In the genomic region with DNA sequence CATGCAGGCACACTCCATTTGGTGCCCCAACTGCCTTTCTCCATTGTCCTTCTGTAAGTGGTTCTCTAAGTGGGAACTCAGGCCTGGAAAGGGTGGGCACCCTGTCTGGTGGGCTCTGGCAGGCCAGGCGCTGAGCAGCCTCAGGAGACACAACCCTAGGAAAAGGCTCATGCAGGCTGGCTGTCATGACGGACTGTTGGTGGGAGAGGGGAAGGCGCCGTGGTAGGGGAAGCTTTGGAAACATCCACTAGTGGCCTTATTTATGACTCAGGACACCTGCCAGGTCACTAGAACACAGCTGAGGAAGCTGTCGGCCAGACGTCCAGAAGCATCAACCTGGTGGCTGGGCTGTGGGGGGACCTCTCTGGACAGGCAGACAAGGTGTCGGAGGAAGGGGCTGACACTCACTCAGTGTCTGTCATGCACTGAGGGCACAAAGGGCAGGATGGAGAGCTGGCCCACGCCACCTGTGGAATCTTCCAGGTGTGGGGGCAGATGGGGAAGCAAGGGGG, we compare ENCODE assay signal across 12 cellular contexts.
DNase-seq lines count a peak whose midpoint lies in the region; ATAC-seq and TF ChIP-seq lines count a peak whose summit lies in the region.
"Had no signal": no experiment of that assay in that cellular context is flagged by ENCODE, and none has a peak within 500 bp of the region (broad histone marks: within the 10 kb centered on the region; RNA-seq: fewer than 3 reads in every experiment).

No MANE protein-coding gene starts in this region.

- intact Hi-C loops in IMR-90 (cut with micrococcal nuclease): no loop called here
- intact Hi-C loops in A673 (cut with micrococcal nuclease; ENCODE audit: unreplicated experiment): no loop called here

- H3K27ac ChIP-seq in IMR-90 (ENCODE audit: insufficient read depth, low read length) (no peak overlapping the region), epithelial cell of prostate (peak overlapping the region; percentile 57), A673 (ENCODE audit: low read depth, low read length, poor library complexity, severe bottlenecking) (no peak overlapping the region)
- H3K27ac ChIP-seq: brain microvascular endothelial cell, SJCRH30 had no signal

- no peak for ATAC-seq in IMR-90 (ENCODE audit: low read depth)
- no peak for ATAC-seq in GM19395 (IDR thresholded peaks at IDR 0.05; ENCODE audit: unreplicated experiment)

- no peaks in the 10 kb centered on the region for H3K9me3 ChIP-seq in IMR-90 (ENCODE audit: control insufficient read depth, insufficient read depth, low read length)
- no peaks in the 10 kb centered on the region for H3K9me3 ChIP-seq in A673 (ENCODE audit: low read depth, low read length, poor library complexity, severe bottlenecking)
- H3K9me3 ChIP-seq: SJCRH30 had no signal

- DNase-seq in DMS53 (lab: John Stamatoyannopoulos, UW) (peak; percentile 62), DMS53 treated with DMSO at 0.1 percent for 48 hours (lab: John Stamatoyannopoulos, UW; ENCODE audit: unreplicated experiment) (no peak), IMR-90 (no peak), epithelial cell of prostate (ENCODE audit: low read depth, low spot score) (no peak), progenitor cell of endocrine pancreas (ENCODE audit: low spot score, unreplicated experiment) (no peak), A673 (ENCODE audit: low spot score) (no peak), NCI-H1105 (lab: John Stamatoyannopoulos, UW) (no peak)
- DNase-seq: activated CD4-positive, alpha-beta T cell treated with anti-CD3 and anti-CD28 coated beads, Interleukin-2, amount 50 U/mL, for 4 hours; brain microvascular endothelial cell; erythroblast; SJCRH30 had no signal

- peak overlapping the region; percentile 45; the same call in 1 of the 2 replicates for H3K18ac ChIP-seq in IMR-90 (ENCODE audit: low read depth, low read length)

- no peaks in the 10 kb centered on the region for H3K4me1 Mint-ChIP-seq in progenitor cell of endocrine pancreas (ENCODE audit: low read depth)

- BruUV-seq in IMR-90 (replicated peaks; lab: Mats Ljungman, UMichigan) (no TSS peak), A673 (replicated peaks; lab: Mats Ljungman, UMichigan) (no TSS peak)

- CTCF ChIA-PET in IMR-90 (lab: Yijun Ruan, JAX): no interaction called here
- CTCF ChIA-PET in A673 (lab: Charles Lee): no interaction called here

- H2BK120ac ChIP-seq in IMR-90 (ENCODE audit: low read depth, low read length): no peak overlapping the region

- dilution Hi-C loops in IMR-90 (cut with HindIII; ENCODE audit: low sequenced_read_pairs, unreplicated experiment): no loop called here

- in situ Hi-C loops in IMR-90 (cut with MboI; ENCODE audit: low sequenced_read_pairs): no loop called here

- H3K36me3 ChIP-seq in IMR-90 (ENCODE audit: control insufficient read depth, insufficient read depth, low read length) (no peaks in the 10 kb centered on the region), A673 (ENCODE audit: insufficient read depth, low read length, poor library complexity, severe bottlenecking) (no peaks in the 10 kb centered on the region)
- H3K36me3 ChIP-seq: brain microvascular endothelial cell, SJCRH30 had no signal

- no peak overlapping the region for H2BK20ac ChIP-seq in IMR-90 (ENCODE audit: low read depth, low read length)

- no peak for TF ChIP-seq RAD21 in IMR-90 (IDR thresholded peaks at IDR 0.05; ENCODE audit: low read length)

- no peak overlapping the region for H3K4me2 ChIP-seq in IMR-90 (ENCODE audit: low read depth, low read length)

- peak overlapping the region; percentile 80 for H2AK5ac ChIP-seq in IMR-90 (ENCODE audit: low read depth, low read length)

- WGBS in IMR-90 (ENCODE audit: extremely low coverage in 2 of 2, insufficient read length in 1 of 2), 2 experiments: 89% methylated on average over 4 of the region's 8 CpGs; no CpG with 5 or more reads in 1 of the 2 experiments

- peak overlapping the region; percentile 16; the same call in 1 of the 2 replicates for H4K91ac ChIP-seq in IMR-90 (ENCODE audit: insufficient read depth, low read depth, low read length)

- H3K4me1 ChIP-seq in IMR-90 (ENCODE audit: control insufficient read depth, insufficient read depth, low read length) (peaks cover 25% of the 10 kb centered on the region), A673 (ENCODE audit: insufficient read depth, low read length, poor library complexity, severe bottlenecking) (peaks cover 19% of the 10 kb centered on the region)

- peak overlapping the region; percentile 79 for H2AK9ac ChIP-seq in IMR-90 (replicated peaks; ENCODE audit: low read depth, low read length, poor library complexity)

- no peak overlapping the region for H3K56ac ChIP-seq in IMR-90 (ENCODE audit: extremely low read depth, insufficient read depth, low read length)

- no peaks in the 10 kb centered on the region for H3K27me3 ChIP-seq in IMR-90 (ENCODE audit: control insufficient read depth, insufficient read depth, low read length)
- H3K27me3 ChIP-seq in A673 (replicated peaks; ENCODE audit: insufficient read depth, low read depth, low read length, poor library complexity): no peaks in the 10 kb centered on the region
- H3K27me3 ChIP-seq: brain microvascular endothelial cell, SJCRH30 had no signal

- H2AFZ ChIP-seq in IMR-90 (replicated peaks; ENCODE audit: low read length, poor library complexity): no peak overlapping the region

- H3K4me3 Mint-ChIP-seq in progenitor cell of endocrine pancreas (ENCODE audit: low read depth): no peak overlapping the region

- no peak overlapping the region for H4K8ac ChIP-seq in IMR-90 (ENCODE audit: low read depth in 2 of 2, low read length in 2 of 2)

- H2BK15ac ChIP-seq in IMR-90 (ENCODE audit: low read depth, low read length): no peak overlapping the region; the same call in 2 of the 3 replicates

- no peak for TF ChIP-seq POLR2A in IMR-90 (IDR thresholded peaks at IDR 0.05; ENCODE audit: low read depth, low read length)

- peaks cover 27% of the 10 kb centered on the region for H3K9me1 ChIP-seq in IMR-90 (ENCODE audit: insufficient read depth, low read length)

- no peak overlapping the region for H3K23ac ChIP-seq in IMR-90 (ENCODE audit: low read depth, low read length)

- peak overlapping the region; percentile 39 for H3K27ac Mint-ChIP-seq in progenitor cell of endocrine pancreas

- H3K9ac ChIP-seq in IMR-90 (ENCODE audit: low read depth, low read length): no peak overlapping the region

- no peaks in the 10 kb centered on the region for H3K27me3 Mint-ChIP-seq in progenitor cell of endocrine pancreas

- POLR2A ChIA-PET in IMR-90 (lab: Charles Lee; ENCODE audit: unreplicated experiment) (no interaction called here), A673 (lab: Charles Lee; ENCODE audit: low non-redundant PET) (no interaction called here)

- peaks cover 44 to 85% of the 10 kb centered on the region in 2 experiments for H3K79me1 ChIP-seq in IMR-90 (ENCODE audit: low read depth in 1 of 2, low read length in 2 of 2)

- peaks cover 9% of the 10 kb centered on the region for H4K20me1 ChIP-seq in IMR-90 (ENCODE audit: insufficient read depth, low read length)

- peak overlapping the region; percentile 39; the same call in 1 of the 2 replicates for H3K14ac ChIP-seq in IMR-90 (replicated peaks; ENCODE audit: low read depth, low read length)

- peak overlapping the region; percentile 15 for H2BK5ac ChIP-seq in IMR-90 (ENCODE audit: low read depth, low read length, poor library complexity, severe bottlenecking)

- H4K5ac ChIP-seq in IMR-90 (ENCODE audit: low read depth, low read length): no peak overlapping the region

- H3K4me3 ChIP-seq in IMR-90 (ENCODE audit: insufficient read depth, low read depth, low read length) (no peak overlapping the region), A673 (ENCODE audit: low read depth, low read length, poor library complexity, severe bottlenecking) (no peak overlapping the region)
- H3K4me3 ChIP-seq: SJCRH30 had no signal

- H3K36me3 Mint-ChIP-seq in progenitor cell of endocrine pancreas (ENCODE audit: insufficient read depth): no peaks in the 10 kb centered on the region

- peak overlapping the region; percentile 3; the same call in 1 of the 2 replicates for H3K4ac ChIP-seq in IMR-90 (ENCODE audit: low read depth, low read length)

- H3K9me3 Mint-ChIP-seq in progenitor cell of endocrine pancreas (ENCODE audit: low read depth): no peaks in the 10 kb centered on the region

- TF ChIP-seq CTCF in IMR-90 (conservative IDR thresholded peaks at IDR 0.05; ENCODE audit: low read depth, low read length): no peak
- no peak for TF ChIP-seq CTCF in progenitor cell of endocrine pancreas (IDR thresholded peaks at IDR 0.05; ENCODE audit: unreplicated experiment)
- no peak for TF ChIP-seq CTCF in A673 (conservative IDR thresholded peaks at IDR 0.05; ENCODE audit: low read depth, low read length)

TF ChIP-seq in IMR-90, 13 proteins besides CTCF, POLR2A, EP300 and RAD21 (continues in another document):
- TF ChIP-seq MXI1 (IDR thresholded peaks at IDR 0.05; ENCODE audit: borderline replicate concordance, low read depth, low read length) (no peak), BHLHE40 (IDR thresholded peaks at IDR 0.05; ENCODE audit: low read depth, low read length) (no peak), RCOR1 (IDR thresholded peaks at IDR 0.05; ENCODE audit: insufficient replicate concordance, low read length) (no peak), MAFK (IDR thresholded peaks at IDR 0.05; ENCODE audit: low read depth, low read length) (no peak), NFE2L2 (IDR thresholded peaks at IDR 0.05; ENCODE audit: low read depth, low read length) (no peak), SMC3 (IDR thresholded peaks at IDR 0.05; ENCODE audit: low read depth, low read length) (no peak), FOS (IDR thresholded peaks at IDR 0.05; ENCODE audit: low read depth, low read length) (no peak), RFX5 (IDR thresholded peaks at IDR 0.05; ENCODE audit: low read depth, low read length) (no peak), MAZ (IDR thresholded peaks at IDR 0.05; ENCODE audit: borderline replicate concordance, low read depth, low read length) (no peak), CEBPB (IDR thresholded peaks at IDR 0.05; ENCODE audit: low read depth, low read length) (no peak), CHD1 (IDR thresholded peaks at IDR 0.05; ENCODE audit: low read depth, low read length) (no peak)
- TF ChIP-seq, protein P1, sequence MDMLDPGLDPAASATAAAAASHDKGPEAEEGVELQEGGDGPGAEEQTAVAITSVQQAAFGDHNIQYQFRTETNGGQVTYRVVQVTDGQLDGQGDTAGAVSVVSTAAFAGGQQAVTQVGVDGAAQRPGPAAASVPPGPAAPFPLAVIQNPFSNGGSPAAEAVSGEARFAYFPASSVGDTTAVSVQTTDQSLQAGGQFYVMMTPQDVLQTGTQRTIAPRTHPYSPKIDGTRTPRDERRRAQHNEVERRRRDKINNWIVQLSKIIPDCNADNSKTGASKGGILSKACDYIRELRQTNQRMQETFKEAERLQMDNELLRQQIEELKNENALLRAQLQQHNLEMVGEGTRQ (IDR thresholded peaks at IDR 0.05; ENCODE audit: low read depth, low read length): no peak
